23 cellular contexts compared by ENCODE assay signal in the genomic region with DNA sequence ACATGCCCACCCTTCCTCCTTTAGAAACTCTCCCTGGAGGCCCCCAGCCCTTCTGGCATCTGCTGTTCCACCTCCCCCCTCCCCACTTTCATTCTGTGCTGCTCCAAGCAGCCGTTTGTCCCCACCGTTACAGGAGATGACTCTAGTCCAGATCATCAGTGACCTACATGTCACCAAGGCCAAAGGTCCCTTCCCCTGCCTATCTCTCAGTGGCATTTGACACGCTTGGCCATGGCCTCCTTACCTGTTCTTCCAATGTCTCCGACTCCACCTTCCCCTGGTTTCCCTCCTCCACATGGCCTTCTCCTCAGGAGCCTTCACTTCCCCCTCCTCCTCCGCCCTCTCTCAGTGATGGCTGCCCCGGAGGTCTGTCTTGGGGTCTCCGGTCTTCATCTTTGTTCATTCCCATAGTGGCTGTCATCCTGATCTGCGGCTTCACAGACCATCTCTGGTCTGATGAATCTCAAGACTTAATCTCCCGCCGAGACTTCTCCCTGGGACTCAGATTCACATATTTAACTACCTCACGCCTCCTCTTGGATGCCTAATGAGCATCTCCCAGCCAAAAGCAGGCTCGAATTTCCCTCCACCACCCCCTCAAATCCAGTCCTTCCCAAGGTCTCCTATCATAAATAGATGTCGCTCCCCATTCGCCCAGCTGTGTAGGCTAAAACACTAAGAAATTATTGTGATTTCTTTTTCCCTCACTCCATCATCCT. TPM values are rescaled to one million over a fixed set of nuclear protein-coding genes. Genes with fewer than 3 reads are reported as not detected.
DNase-seq lines count a peak whose midpoint lies in the region; ATAC-seq and TF ChIP-seq lines count a peak whose summit lies in the region.
"Had no signal": no experiment of that assay in that cellular context is flagged by ENCODE, and none has a peak within 500 bp of the region (broad histone marks: within the 10 kb centered on the region; RNA-seq: fewer than 3 reads in every experiment).

No MANE protein-coding gene starts in this region.

- dilution Hi-C loops in mammary epithelial cell (cut with HindIII; ENCODE audit: low sequenced_read_pairs): no loop called here

- no peak for TF ChIP-seq EP300 in esophagus muscularis mucosa (IDR thresholded peaks at IDR 0.05)

- H3K4me3 Mint-ChIP-seq in MCF 10A (ENCODE audit: unreplicated experiment) (no peak overlapping the region), type B pancreatic cell (no peak overlapping the region)
- H3K4me3 Mint-ChIP-seq in activated T-helper 2 cell treated with anti-CD3 and anti-CD28 coated beads, Interferon-gamma antibody, Interleukin-2, Interleukin-4, amounts not matched to agents 10 μg/mL and 5 μg/mL and 100 μg/mL, durations not matched to agents 14 hours and 24 hours and 36 hours (ENCODE audit: low read depth): peak overlapping the region; percentile 63
- H3K4me3 Mint-ChIP-seq: mesothelial cell of epicardium had no signal

- no peaks in the 10 kb centered on the region for H3K36me3 ChIP-seq in mammary epithelial cell (ENCODE audit: insufficient read depth, low read length)
- H3K36me3 ChIP-seq in right lobe of liver: peaks cover 0 to 3% (median 0%) of the 10 kb centered on the region in 4 donors
- peaks cover 0 to 3% (median 0%) of the 10 kb centered on the region in 4 donors for H3K36me3 ChIP-seq in esophagus muscularis mucosa
- H3K36me3 ChIP-seq: WERI-Rb-1 had no signal

- in situ Hi-C loops in mammary epithelial cell (cut with MboI; ENCODE audit: low sequenced_read_pairs in 2 of 2): loop anchor here in 1 of 2 donors (5.0 kb wide), 1 partner anchor 77 kb away; no protein-coding TSS in a partner anchor

- no peaks in the 10 kb centered on the region for H4K20me1 ChIP-seq in mammary epithelial cell (ENCODE audit: insufficient read depth, low read length)

- H2AFZ ChIP-seq in mammary epithelial cell (ENCODE audit: low read depth, low read length): no peak overlapping the region

- H3K36me3 Mint-ChIP-seq in MCF 10A (ENCODE audit: insufficient read depth, unreplicated experiment) (peaks cover 29% of the 10 kb centered on the region), type B pancreatic cell (no peaks in the 10 kb centered on the region)
- H3K36me3 Mint-ChIP-seq in activated T-helper 2 cell treated with anti-CD3 and anti-CD28 coated beads, Interferon-gamma antibody, Interleukin-2, Interleukin-4, amounts not matched to agents 10 μg/mL and 5 μg/mL and 100 μg/mL, durations not matched to agents 14 hours and 24 hours and 36 hours (ENCODE audit: low read depth): peaks cover 39% of the 10 kb centered on the region
- H3K36me3 Mint-ChIP-seq: mesothelial cell of epicardium had no signal

- H3K27ac ChIP-seq in mammary epithelial cell (ENCODE audit: insufficient read depth, low read depth, low read length) (no peak overlapping the region), right lobe of liver (no peak overlapping the region), esophagus muscularis mucosa (replicated peaks in 1 of 4) (no peak overlapping the region)
- H3K27ac ChIP-seq: body of pancreas, skin epidermis, WERI-Rb-1 had no signal

- TF ChIP-seq CTCF in MCF 10A (IDR thresholded peaks at IDR 0.05; ENCODE audit: unreplicated experiment): no peak
- TF ChIP-seq CTCF in mammary epithelial cell (conservative IDR thresholded peaks at IDR 0.05 in 1 of 2, IDR thresholded peaks at IDR 0.05 in 1 of 2; ENCODE audit: extremely low read depth in 1 of 2, insufficient read depth in 1 of 2, low read depth in 1 of 2, low read length in 2 of 2): no peak
- no peak for TF ChIP-seq CTCF in right lobe of liver (IDR thresholded peaks at IDR 0.05)
- TF ChIP-seq CTCF in type B pancreatic cell (conservative IDR thresholded peaks at IDR 0.05): no peak
- TF ChIP-seq CTCF in esophagus muscularis mucosa (IDR thresholded peaks at IDR 0.05): no peak

- H3K9me3 Mint-ChIP-seq in MCF 10A (ENCODE audit: unreplicated experiment): no peaks in the 10 kb centered on the region
- peaks cover 10% of the 10 kb centered on the region for H3K9me3 Mint-ChIP-seq in activated T-helper 2 cell treated with anti-CD3 and anti-CD28 coated beads, Interferon-gamma antibody, Interleukin-2, Interleukin-4, amounts not matched to agents 10 μg/mL and 5 μg/mL and 100 μg/mL, durations not matched to agents 14 hours and 24 hours and 36 hours
- no peaks in the 10 kb centered on the region for H3K9me3 Mint-ChIP-seq in type B pancreatic cell
- H3K9me3 Mint-ChIP-seq: mesothelial cell of epicardium had no signal

- TF ChIP-seq POLR2A in right lobe of liver (IDR thresholded peaks at IDR 0.05) (no peak), esophagus muscularis mucosa (IDR thresholded peaks at IDR 0.05; ENCODE audit: low read depth) (no peak)

- no peaks in the 10 kb centered on the region for H3K79me2 ChIP-seq in mammary epithelial cell (ENCODE audit: insufficient read depth, low read length)

- H3K27me3 ChIP-seq in mammary epithelial cell (ENCODE audit: insufficient read depth, low read length) (no peaks in the 10 kb centered on the region), right lobe of liver (no peaks in the 10 kb centered on the region), esophagus muscularis mucosa (peaks cover 0 to 4% (median 0%) of the 10 kb centered on the region in 4 donors)
- H3K27me3 ChIP-seq: body of pancreas had no signal

- intact Hi-C loops in MCF 10A (cut with micrococcal nuclease) (no loop called here), mammary epithelial cell (cut with micrococcal nuclease) (no loop called here), right lobe of liver (cut with DNase I) (no loop called here), esophagus muscularis mucosa (cut with DNase I) (no loop called here)
- intact Hi-C loops in activated T-helper 2 cell treated with anti-CD3 and anti-CD28 coated beads, Interferon-gamma antibody, Interleukin-2, Interleukin-4, amounts not matched to agents 10 μg/mL and 5 μg/mL and 100 μg/mL, durations not matched to agents 14 hours and 24 hours and 36 hours (cut with micrococcal nuclease): loop anchor here (2.0 kb wide), 1 partner anchor 13 kb away; no protein-coding TSS in a partner anchor

- H3K4me2 ChIP-seq in mammary epithelial cell (ENCODE audit: insufficient read depth, low read depth, low read length): no peak overlapping the region
- H3K4me2 ChIP-seq: SK-N-SH had no signal

- DNase-seq in MCF 10A (ENCODE audit: unreplicated experiment) (no peak), mammary epithelial cell (no peak), right lobe of liver (peak in 1 of 3 donors; percentile 28), type B pancreatic cell (ENCODE audit: extremely low spot score, unreplicated experiment) (no peak), NCI-H1694 (lab: John Stamatoyannopoulos, UW) (no peak), esophagus muscularis mucosa (ENCODE audit: extremely low spot score) (no peak), T1000 (lab: John Stamatoyannopoulos, UW) (no peak)
- DNase-seq in activated T-helper 2 cell treated with anti-CD3 and anti-CD28 coated beads, Interferon-gamma antibody, Interleukin-2, Interleukin-4, amounts not matched to agents 10 μg/mL and 5 μg/mL and 100 μg/mL, durations not matched to agents 14 hours and 24 hours and 36 hours (ENCODE audit: low spot score): no peak
- DNase-seq: activated effector memory CD4-positive, alpha-beta T cell treated with anti-CD3 and anti-CD28 coated beads, Interleukin-2, amount 50 U/mL, for 16 hours; body of pancreas; C1 segment of cervical spinal cord; Calu3; cerebellar nuclear complex; Kasumi-1; NCI-H1694 treated with DMSO at 0.1 percent for 48 hours; SK-N-SH; substantia nigra; WERI-Rb-1 had no signal

- 83% methylated on average over 12 of the region's 14 CpGs for WGBS in mammary epithelial cell (ENCODE audit: low coverage, missing lambda C conversion rate)
- 68% methylated on average over 14 of the region's 14 CpGs for WGBS in right lobe of liver (ENCODE audit: insufficient coverage, low coverage, low lambda C conversion rate, missing lambda C conversion rate)
- 76% methylated on average over 14 of the region's 14 CpGs for WGBS in esophagus muscularis mucosa

- H3K4me3 ChIP-seq in mammary epithelial cell (replicated peaks in 1 of 3; ENCODE audit: insufficient read depth in 1 of 3, low read depth in 2 of 3, low read length in 3 of 3) (no peak overlapping the region), right lobe of liver (no peak overlapping the region), esophagus muscularis mucosa (no peak overlapping the region)
- H3K4me3 ChIP-seq: body of pancreas, skin epidermis had no signal

- POLR2A ChIA-PET in MCF 10A (lab: Yijun Ruan, JAX): no interaction called here

- peaks cover 18% of the 10 kb centered on the region for H3K4me1 ChIP-seq in mammary epithelial cell (ENCODE audit: insufficient read depth, low read length)
- peaks cover 0 to 32% (median 11%) of the 10 kb centered on the region in 4 donors for H3K4me1 ChIP-seq in right lobe of liver
- H3K4me1 ChIP-seq in esophagus muscularis mucosa: peaks cover 0 to 16% (median 9%) of the 10 kb centered on the region in 4 donors
- H3K4me1 ChIP-seq: body of pancreas had no signal

- BruUV-seq in MCF 10A (replicated peaks; lab: Mats Ljungman, UMichigan): no TSS peak
- no TSS peak for BruUV-seq in mammary epithelial cell (replicated peaks; lab: Mats Ljungman, UMichigan)

- CTCF ChIA-PET in MCF 10A (lab: Yijun Ruan, JAX): interaction anchor here (1.1 to 2.3 kb wide), 5 partner anchors 9 to 114 kb away, joined by 3 to 8 read pairs (median 5); a partner anchor contains a TSS
- CTCF ChIA-PET in mammary epithelial cell (lab: Charles Lee; ENCODE audit: low non-redundant PET): no interaction called here

- H3K27me3 Mint-ChIP-seq in MCF 10A (ENCODE audit: insufficient read depth, unreplicated experiment) (no peaks in the 10 kb centered on the region), type B pancreatic cell (peaks cover 14% of the 10 kb centered on the region)
- no peaks in the 10 kb centered on the region for H3K27me3 Mint-ChIP-seq in activated T-helper 2 cell treated with anti-CD3 and anti-CD28 coated beads, Interferon-gamma antibody, Interleukin-2, Interleukin-4, amounts not matched to agents 10 μg/mL and 5 μg/mL and 100 μg/mL, durations not matched to agents 14 hours and 24 hours and 36 hours (ENCODE audit: low read depth)

- no peaks in the 10 kb centered on the region for H3K9me3 ChIP-seq in mammary epithelial cell (replicated peaks; ENCODE audit: insufficient read depth, low read length)
- no peaks in the 10 kb centered on the region for H3K9me3 ChIP-seq in right lobe of liver
- no peaks in the 10 kb centered on the region for H3K9me3 ChIP-seq in esophagus muscularis mucosa
- H3K9me3 ChIP-seq: body of pancreas, SK-N-SH had no signal

- H3K27ac Mint-ChIP-seq in MCF 10A (ENCODE audit: low read depth, unreplicated experiment) (peak overlapping the region; percentile 44), type B pancreatic cell (peak overlapping the region; percentile 0)
- H3K27ac Mint-ChIP-seq in activated T-helper 2 cell treated with anti-CD3 and anti-CD28 coated beads, Interferon-gamma antibody, Interleukin-2, Interleukin-4, amounts not matched to agents 10 μg/mL and 5 μg/mL and 100 μg/mL, durations not matched to agents 14 hours and 24 hours and 36 hours: peak overlapping the region; percentile 36
- H3K27ac Mint-ChIP-seq: mesothelial cell of epicardium had no signal

- H3K4me1 Mint-ChIP-seq in MCF 10A (ENCODE audit: insufficient read depth, unreplicated experiment) (peaks cover 26% of the 10 kb centered on the region), type B pancreatic cell (ENCODE audit: unreplicated experiment) (peaks cover 23% of the 10 kb centered on the region)
- peaks cover 47% of the 10 kb centered on the region for H3K4me1 Mint-ChIP-seq in activated T-helper 2 cell treated with anti-CD3 and anti-CD28 coated beads, Interferon-gamma antibody, Interleukin-2, Interleukin-4, amounts not matched to agents 10 μg/mL and 5 μg/mL and 100 μg/mL, durations not matched to agents 14 hours and 24 hours and 36 hours (ENCODE audit: low read depth)

- peak in 3 of 4 donors; percentile 51 to 58 (median 56) for ATAC-seq in right lobe of liver
- ATAC-seq: body of pancreas had no signal

- no peak overlapping the region for H3K9ac ChIP-seq in mammary epithelial cell (ENCODE audit: insufficient read depth, low read length)
- H3K9ac ChIP-seq: SK-N-SH had no signal

RNA-seq across cellular contexts. Expression of a gene that starts 9.6 kb away (rescaled TPM):
- total RNA-seq in MCF 10A (2022): 1.1 and 1.5 TPM in 2 replicates
- total RNA-seq in mammary epithelial cell: under 1 TPM in 1 of 2 donors, not detected in 1; under 0.01 TPM
- polyA plus RNA-seq in mammary epithelial cell: 1.3 TPM
- 3.0 TPM for polyA minus RNA-seq in mammary epithelial cell
- 1.5 and 1.6 TPM in 2 replicates for total RNA-seq in activated T-helper 2 cell treated with anti-CD3 and anti-CD28 coated beads, Interferon-gamma antibody, Interleukin-2, Interleukin-4, amounts not matched to agents 10 μg/mL and 5 μg/mL and 100 μg/mL, durations not matched to agents 14 hours and 24 hours and 36 hours
- total RNA-seq in right lobe of liver: 10 to 100 TPM in 1 of 6 experiments, 1 to 10 TPM in 5; 1.5 to 20.0 (median 8.7) TPM
- 1.6 and 1.8 TPM in 2 replicates for total RNA-seq in type B pancreatic cell (ENCODE audit: low replicate concordance)
- under 1 TPM in 1 of 4 donors, not detected in 3; 0.80 TPM for total RNA-seq in esophagus muscularis mucosa
- total RNA-seq: body of pancreas, OCI-LY7, pulmonary artery endothelial cell had no signal
- polyA plus RNA-seq: naive thymus-derived CD4-positive, alpha-beta T cell had no signal
